30 cellular contexts compared by ENCODE assay signal in genomic region chr18:7632152-7633098, GRCh38.
"Had no signal": no experiment of that assay in that cellular context is flagged by ENCODE, and none has a peak within 500 bp of the region (broad histone marks: within the 10 kb centered on the region; RNA-seq: fewer than 3 reads in every experiment).

No MANE protein-coding gene starts in this region.

- H3K9me3 ChIP-seq: heart left ventricle, left ventricle myocardium inferior, neutrophil, thoracic aorta, uterus had no signal

- H3K27ac Mint-ChIP-seq: activated CD4-positive, alpha-beta memory T cell treated with anti-CD3 and anti-CD28 coated beads, Interleukin-2, amount 10 ng/mL, durations not matched to agents 7 days and 5 days; activated CD4-positive, alpha-beta T cell treated with anti-CD3 and anti-CD28 coated beads, Interleukin-2, amount 10 ng/mL, durations not matched to agents 7 days and 5 days; activated T-helper 17 cell treated with anti-CD3 and anti-CD28 coated beads, Interleukin-2, amount 50 U/mL, for 72 hours; natural killer cell; progenitor cell of endocrine pancreas; stimulated activated effector memory CD8-positive, alpha-beta T cell treated with anti-CD3 and anti-CD28 coated beads, Interleukin-12 subunit alpha, Interleukin-12 subunit beta, amount 100 ng/mL, for 72 hours; stimulated activated naive CD8-positive, alpha-beta T cell treated with anti-CD3 and anti-CD28 coated beads, Interleukin-15, Interleukin-2, amounts not matched to agents 100 ng/mL and 50 ng/mL, for 24 hours; type B pancreatic cell had no signal

- H3K36me3 Mint-ChIP-seq: natural killer cell; stimulated activated effector memory CD8-positive, alpha-beta T cell treated with anti-CD3 and anti-CD28 coated beads, Interleukin-12 subunit alpha, Interleukin-12 subunit beta, amount 100 ng/mL, for 72 hours; type B pancreatic cell had no signal

- H3K4me1 Mint-ChIP-seq: activated CD4-positive, alpha-beta memory T cell treated with anti-CD3 and anti-CD28 coated beads, Interleukin-2, amount 10 ng/mL, durations not matched to agents 7 days and 5 days; activated CD4-positive, alpha-beta T cell treated with anti-CD3 and anti-CD28 coated beads, Interleukin-2, amount 10 ng/mL, durations not matched to agents 7 days and 5 days; activated T-helper 17 cell treated with anti-CD3 and anti-CD28 coated beads, Interleukin-2, amount 50 U/mL, for 72 hours; natural killer cell; stimulated activated effector memory CD8-positive, alpha-beta T cell treated with anti-CD3 and anti-CD28 coated beads, Interleukin-12 subunit alpha, Interleukin-12 subunit beta, amount 100 ng/mL, for 72 hours had no signal

- H3K27ac ChIP-seq: brain microvascular endothelial cell, coronary artery, dorsolateral prefrontal cortex, foreskin keratinocyte, heart left ventricle, left ventricle myocardium inferior, neutrophil, skin epidermis, thoracic aorta, uterus had no signal

- DNase-seq: activated CD4-positive, alpha-beta memory T cell treated with anti-CD3 and anti-CD28 coated beads, Interleukin-2, amount 10 ng/mL, durations not matched to agents 7 days and 5 days; activated CD4-positive, alpha-beta T cell treated with anti-CD3 and anti-CD28 coated beads, Interleukin-2, amount 10 ng/mL, durations not matched to agents 7 days and 5 days; activated CD4-positive, CD25-positive, alpha-beta regulatory T cell treated with anti-CD3 and anti-CD28 coated beads, Interleukin-2, amount 50 U/mL, for 72 hours; activated gamma-delta T cell treated with Interleukin-2 at 50 U/mL for 16 hours; activated naive CD4-positive, alpha-beta T cell treated with anti-CD3 and anti-CD28 coated beads, Interleukin-2, amount 50 U/mL, for 16 hours; activated T-cell treated with anti-CD3 and anti-CD28 coated beads, Interleukin-2, amount 50 U/mL, for 4 hours; amniotic stem cell; brain microvascular endothelial cell; dorsolateral prefrontal cortex; effector memory CD4-positive, alpha-beta T cell; foreskin keratinocyte; heart left ventricle; hypothalamus; left ventricle myocardium inferior; mesendoderm; natural killer cell; stimulated activated CD4-positive, alpha-beta T cell treated with anti-CD3 and anti-CD28 coated beads, Interleukin-4, amount 100 ng/mL, for 24 hours; T-helper 9 cell; uterus had no signal

- H3K4me3 Mint-ChIP-seq: activated CD4-positive, alpha-beta memory T cell treated with anti-CD3 and anti-CD28 coated beads, Interleukin-2, amount 10 ng/mL, durations not matched to agents 7 days and 5 days; activated CD4-positive, alpha-beta T cell treated with anti-CD3 and anti-CD28 coated beads, Interleukin-2, amount 10 ng/mL, durations not matched to agents 7 days and 5 days; activated T-cell treated with anti-CD3 and anti-CD28 coated beads, Interleukin-2, amount 50 U/mL, for 4 hours; activated T-helper 17 cell treated with anti-CD3 and anti-CD28 coated beads, Interleukin-2, amount 50 U/mL, for 72 hours; natural killer cell; stimulated activated effector memory CD8-positive, alpha-beta T cell treated with anti-CD3 and anti-CD28 coated beads, Interleukin-12 subunit alpha, Interleukin-12 subunit beta, amount 100 ng/mL, for 72 hours; stimulated activated naive CD8-positive, alpha-beta T cell treated with anti-CD3 and anti-CD28 coated beads, Interleukin-15, Interleukin-2, amounts not matched to agents 100 ng/mL and 50 ng/mL, for 24 hours; type B pancreatic cell had no signal

- H3K4me3 ChIP-seq: coronary artery, dorsolateral prefrontal cortex, heart left ventricle, left ventricle myocardium inferior, lung, skin epidermis, thoracic aorta, uterus had no signal

- H3K9me3 Mint-ChIP-seq: activated CD4-positive, alpha-beta memory T cell treated with anti-CD3 and anti-CD28 coated beads, Interleukin-2, amount 10 ng/mL, durations not matched to agents 7 days and 5 days; activated CD4-positive, alpha-beta T cell treated with anti-CD3 and anti-CD28 coated beads, Interleukin-2, amount 10 ng/mL, durations not matched to agents 7 days and 5 days had no signal

- H3K36me3 ChIP-seq: brain microvascular endothelial cell, heart left ventricle, left ventricle myocardium inferior, neutrophil, thoracic aorta, uterus had no signal

- H3K27me3 Mint-ChIP-seq: activated CD4-positive, alpha-beta memory T cell treated with anti-CD3 and anti-CD28 coated beads, Interleukin-2, amount 10 ng/mL, durations not matched to agents 7 days and 5 days; activated CD4-positive, alpha-beta T cell treated with anti-CD3 and anti-CD28 coated beads, Interleukin-2, amount 10 ng/mL, durations not matched to agents 7 days and 5 days; activated T-helper 17 cell treated with anti-CD3 and anti-CD28 coated beads, Interleukin-2, amount 50 U/mL, for 72 hours; progenitor cell of endocrine pancreas; stimulated activated naive CD8-positive, alpha-beta T cell treated with anti-CD3 and anti-CD28 coated beads, Interleukin-15, Interleukin-2, amounts not matched to agents 100 ng/mL and 50 ng/mL, for 24 hours; type B pancreatic cell had no signal

- ATAC-seq: activated T-cell treated with anti-CD3 and anti-CD28 coated beads, Interleukin-2, amount 50 U/mL, for 4 hours; activated T-helper 17 cell treated with anti-CD3 and anti-CD28 coated beads, Interleukin-2, amount 50 U/mL, for 72 hours; foreskin keratinocyte; natural killer cell; sciatic nerve; stimulated activated effector memory CD8-positive, alpha-beta T cell treated with anti-CD3 and anti-CD28 coated beads, Interleukin-12 subunit alpha, Interleukin-12 subunit beta, amount 100 ng/mL, for 72 hours had no signal

- H3K27me3 ChIP-seq: brain microvascular endothelial cell, dorsolateral prefrontal cortex, foreskin keratinocyte, heart left ventricle, neutrophil, uterus had no signal

- H3K4me1 ChIP-seq: uterus had no signal
